In the genomic region with DNA sequence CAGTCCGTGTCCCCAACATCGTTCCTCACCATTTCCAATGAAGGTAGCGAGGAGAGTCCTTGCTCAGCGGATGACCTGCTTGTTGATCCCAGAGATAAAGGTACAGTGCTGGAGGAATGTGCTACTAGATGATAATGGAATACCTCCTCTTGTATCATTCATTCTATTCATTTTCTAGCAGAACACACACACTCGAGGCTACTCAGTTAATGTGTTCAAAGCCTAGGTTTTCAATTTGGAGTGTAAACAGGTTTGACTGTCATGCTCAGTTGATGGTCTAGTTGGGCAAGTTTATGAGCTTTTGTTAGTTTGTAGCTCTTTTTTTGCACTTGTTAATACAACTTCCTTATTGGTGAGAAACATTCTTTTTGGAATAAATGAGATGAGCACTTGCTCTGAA, we compare ENCODE assay signal across 13 cellular contexts.
"Had no signal": no experiment of that assay in that cellular context is flagged by ENCODE, and none has a peak within 500 bp of the region (broad histone marks: within the 10 kb centered on the region; RNA-seq: fewer than 3 reads in every experiment).

No MANE protein-coding gene starts in this region.

- H3K4me1 ChIP-seq: tibial nerve, vagina had no signal

- H3K27ac ChIP-seq: adrenal gland, hepatocyte, tibial nerve, vagina had no signal

- ATAC-seq: left cardiac atrium had no signal

- H3K4me3 ChIP-seq: adrenal gland, hepatocyte, lung, tibial nerve, vagina had no signal

- H2AFZ ChIP-seq: hepatocyte had no signal

- H3K4me3 Mint-ChIP-seq: activated T-helper 1 cell treated with anti-CD3 and anti-CD28 coated beads, Interleukin-12 subunit alpha, Interleukin-12 subunit beta, Interleukin-2, Interleukin-4 antibody, amounts not matched to agents 30 ng/mL and 10 ng/mL and 1 ng/mL, durations not matched to agents 14 hours and 24 hours and 36 hours; nephron progenitor cell had no signal

- H3K27me3 ChIP-seq: adrenal gland, hepatocyte, tibial nerve, vagina had no signal

- H3K27ac Mint-ChIP-seq: activated T-helper 1 cell treated with anti-CD3 and anti-CD28 coated beads, Interleukin-12 subunit alpha, Interleukin-12 subunit beta, Interleukin-2, Interleukin-4 antibody, amounts not matched to agents 30 ng/mL and 10 ng/mL and 1 ng/mL, durations not matched to agents 14 hours and 24 hours and 36 hours had no signal

- DNase-seq: activated CD4-positive, alpha-beta T cell treated with anti-CD3 and anti-CD28 coated beads, Interleukin-2, amount 50 U/mL, for 4 hours; adrenal gland; effector CD4-positive, alpha-beta T cell; left cardiac atrium; nephron progenitor cell; nucleus accumbens; stimulated activated naive CD4-positive, alpha-beta T cell treated with Interleukin-2 at 50 U/mL for 16 hours; substantia nigra had no signal

- H3K9me3 ChIP-seq: adrenal gland, vagina had no signal

- H3K4me2 ChIP-seq: hepatocyte had no signal

- H3K9me3 Mint-ChIP-seq: activated T-helper 1 cell treated with anti-CD3 and anti-CD28 coated beads, Interleukin-12 subunit alpha, Interleukin-12 subunit beta, Interleukin-2, Interleukin-4 antibody, amounts not matched to agents 30 ng/mL and 10 ng/mL and 1 ng/mL, durations not matched to agents 14 hours and 24 hours and 36 hours had no signal

- H3K79me2 ChIP-seq: hepatocyte had no signal
